27 cellular contexts compared by ENCODE assay signal in genomic region chr20:17344775-17345174, GRCh38.
"Had no signal": no experiment of that assay in that cellular context is flagged by ENCODE, and none has a peak within 500 bp of the region (broad histone marks: within the 10 kb centered on the region; RNA-seq: fewer than 3 reads in every experiment).

No MANE protein-coding gene starts in this region.

- ATAC-seq: left colon; naive thymus-derived CD8-positive, alpha-beta T cell; psoas muscle; right cardiac atrium; stimulated activated memory B cell treated with anti-CD40 and anti-IgM and Interleukin-4, amounts not matched to agents 10 μg/mL and 1 μg/mL and 100 μg/mL, for 72 hours; stimulated activated naive CD8-positive, alpha-beta T cell treated with anti-CD3 and anti-CD28 coated beads, Interleukin-15, Interleukin-2, amounts not matched to agents 100 U/mL and 50 U/mL, for 24 hours had no signal

- H3K27ac Mint-ChIP-seq: naive thymus-derived CD8-positive, alpha-beta T cell; nephron progenitor cell; stimulated activated memory B cell treated with anti-CD40 and anti-IgM and Interleukin-4, amounts not matched to agents 10 μg/mL and 1 μg/mL and 100 μg/mL, for 72 hours had no signal

- H3K27ac ChIP-seq: heart right ventricle, left ventricle myocardium inferior, lower lobe of right lung, ovary, psoas muscle, skin epidermis, spleen, testis, tibial artery had no signal

- H3K4me3 Mint-ChIP-seq: naive thymus-derived CD8-positive, alpha-beta T cell; nephron progenitor cell; stimulated activated memory B cell treated with anti-CD40 and anti-IgM and Interleukin-4, amounts not matched to agents 10 μg/mL and 1 μg/mL and 100 μg/mL, for 72 hours; type B pancreatic cell had no signal

- H3K4me1 Mint-ChIP-seq: naive thymus-derived CD8-positive, alpha-beta T cell; stimulated activated memory B cell treated with anti-CD40 and anti-IgM and Interleukin-4, amounts not matched to agents 10 μg/mL and 1 μg/mL and 100 μg/mL, for 72 hours had no signal

- H3K36me3 Mint-ChIP-seq: naive thymus-derived CD8-positive, alpha-beta T cell; stimulated activated memory B cell treated with anti-CD40 and anti-IgM and Interleukin-4, amounts not matched to agents 10 μg/mL and 1 μg/mL and 100 μg/mL, for 72 hours; type B pancreatic cell had no signal

- H3K4me3 ChIP-seq: heart right ventricle, left ventricle myocardium inferior, lower lobe of right lung, ovary, psoas muscle, skin epidermis, spleen, testis, tibial artery had no signal

- H3K9me3 Mint-ChIP-seq: stimulated activated memory B cell treated with anti-CD40 and anti-IgM and Interleukin-4, amounts not matched to agents 10 μg/mL and 1 μg/mL and 100 μg/mL, for 72 hours; type B pancreatic cell had no signal

- H3K36me3 ChIP-seq: heart right ventricle, left ventricle myocardium inferior, lower lobe of right lung, ovary, spleen, tibial artery had no signal

- H3K27me3 ChIP-seq: ovary, testis had no signal

- FAIRE-seq: islet of Langerhans had no signal

- DNase-seq: cerebellar nuclear complex; cortex of kidney; foreskin melanocyte; glutamatergic neuron; heart right ventricle; hypothalamus; kidney glomerular epithelial cell; left colon; left ventricle myocardium inferior; lower lobe of right lung; naive thymus-derived CD8-positive, alpha-beta T cell; nephron progenitor cell; occipital lobe; ovary; posterior cingulate gyrus; psoas muscle; right cardiac atrium; spleen; stimulated activated CD4-positive, alpha-beta T cell treated with anti-CD3 and anti-CD28 coated beads, Interleukin-4, amount 100 ng/mL, for 4 hours; stimulated activated naive CD8-positive, alpha-beta T cell treated with anti-CD3 and anti-CD28 coated beads, Interleukin-15, Interleukin-2, amounts not matched to agents 100 U/mL and 50 U/mL, for 24 hours; substantia nigra; testis; tibial artery had no signal

- H3K9me3 ChIP-seq: left ventricle myocardium inferior, lower lobe of right lung, ovary, spleen, testis, tibial artery had no signal

- H3K4me1 ChIP-seq: heart right ventricle, left ventricle myocardium inferior, lower lobe of right lung, psoas muscle, spleen, testis, tibial artery had no signal
